Comparison of ENCODE assay signal across 8 cellular contexts in genomic region chr19:45691516-45692186, GRCh38. TPM values are rescaled to one million over a fixed set of nuclear protein-coding genes. Genes with fewer than 3 reads are reported as not detected.
DNase-seq lines count a peak whose midpoint lies in the region; ATAC-seq and TF ChIP-seq lines count a peak whose summit lies in the region.

Gene SNRPD2 (minus strand): TSS chr19:45691953. CDS start chr19:45691888, 65 bp downstream.

- H3K4me2 ChIP-seq in fibroblast of lung (ENCODE audit: extremely low read depth, insufficient read depth, low read length): peak within 1 kb of the TSS; percentile 68

- H3K36me3 ChIP-seq in Panc1 (ENCODE audit: control insufficient read depth, insufficient read depth, low read length): peaks cover 7% of the 10 kb centered on the region; the same call in 1 of the 2 replicates
- peaks cover 17% of the 10 kb centered on the region for H3K36me3 ChIP-seq in fibroblast of lung (ENCODE audit: control insufficient read depth, insufficient read depth, low read length)
- peaks cover 5 to 35% (median 12%) of the 10 kb centered on the region in 3 experiments for H3K36me3 ChIP-seq in naive thymus-derived CD4-positive, alpha-beta T cell (ENCODE audit: control insufficient read depth in 2 of 3, insufficient read depth in 3 of 3, low read length in 3 of 3)

- in situ Hi-C loops in Panc1 (cut with HindIII; ENCODE audit: low pct_unique_long_range_greater_than_20kb, low sequenced_read_pairs): no loop called here

- H3K79me2 ChIP-seq in fibroblast of lung (ENCODE audit: control insufficient read depth, insufficient read depth, low read length): peaks cover 14% of the 10 kb centered on the region

- POLR2A ChIA-PET in Panc1 (lab: Charles Lee): interaction anchor here (0.5 to 2.1 kb wide), 7 partner anchors 10 to 974 kb away, joined by 3 to 18 read pairs (median 4); partner anchors contain the start of gene SIX5
- POLR2A ChIA-PET in naive thymus-derived CD4-positive, alpha-beta T cell (lab: Charles Lee): interaction anchor here (0.9 to 3.1 kb wide), 10 partner anchors 10 to 211 kb away, joined by 3 to 22 read pairs (median 7); partner anchors contain the start of genes FBXO46, MYPOP and SIX5

- intact Hi-C loops in Panc1 (cut with micrococcal nuclease; ENCODE audit: unreplicated experiment): no loop called here
- intact Hi-C loops in naive thymus-derived CD4-positive, alpha-beta T cell (cut with micrococcal nuclease): loop anchor here (1.0 to 10.0 kb wide), 28 partner anchors 10 to 734 kb away; partner anchors contain the start of genes DMWD (in 2 of the 2), FBXO46 (in 2 of the 2), OPA3 (in 2 of the 2) and POLR1G (in 2 of the 2)

- CTCF ChIA-PET in Panc1 (lab: Charles Lee): interaction anchor here (0.7 to 1.1 kb wide), 4 partner anchors 11 to 126 kb away, joined by 3 to 9 read pairs (median 4); no protein-coding TSS in a partner anchor
- CTCF ChIA-PET in naive thymus-derived CD4-positive, alpha-beta T cell (lab: Charles Lee): interaction anchor here (0.6 to 3.4 kb wide), 5 partner anchors 11 to 49 kb away, joined by 3 to 33 read pairs (median 13); no protein-coding TSS in a partner anchor

- H3K9me3 ChIP-seq in Panc1 (ENCODE audit: control insufficient read depth, insufficient read depth, low read depth, low read length) (no peaks in the 10 kb centered on the region), fibroblast of lung (ENCODE audit: control insufficient read depth, insufficient read depth, low read depth, low read length) (no peaks in the 10 kb centered on the region)
- no peaks in the 10 kb centered on the region for H3K9me3 ChIP-seq in naive thymus-derived CD4-positive, alpha-beta T cell (ENCODE audit: control insufficient read depth in 2 of 3, low read length in 3 of 3)

- peak within 1 kb of the TSS; percentile 95 for H3K9ac ChIP-seq in fibroblast of lung (ENCODE audit: insufficient read depth, low read length)

- H3K27ac ChIP-seq in Panc1 (ENCODE audit: low read length) (peak within 1 kb of the TSS; percentile 86), fibroblast of lung (ENCODE audit: insufficient read depth, low read length) (peak within 1 kb of the TSS; percentile 94)
- H3K27ac ChIP-seq in naive thymus-derived CD4-positive, alpha-beta T cell (ENCODE audit: low read depth, low read length): peak within 1 kb of the TSS; percentile 89

- peaks cover 82% of the 10 kb centered on the region for H3K36me3 Mint-ChIP-seq in activated T-helper 17 cell treated with anti-CD3 and anti-CD28 coated beads, Interleukin-2, amount 50 U/mL, for 72 hours (ENCODE audit: low read depth)
- H3K36me3 Mint-ChIP-seq in naive thymus-derived CD4-positive, alpha-beta T cell: peaks cover 0 to 18% (median 8%) of the 10 kb centered on the region in 5 donors
- H3K36me3 Mint-ChIP-seq in stimulated activated memory B cell treated with anti-CD40 and anti-IgM and Interleukin-4, amounts not matched to agents 10 μg/mL and 1 μg/mL and 100 μg/mL, for 72 hours: peaks cover 32% of the 10 kb centered on the region

- TF ChIP-seq EP300 in Ishikawa (IDR thresholded peaks at IDR 0.05; ENCODE audit: borderline replicate concordance): no peak

- TF ChIP-seq CTCF in Panc1 (IDR thresholded peaks at IDR 0.05) (no peak), fibroblast of lung (conservative IDR thresholded peaks at IDR 0.05 in 1 of 2, IDR thresholded peaks at IDR 0.05 in 1 of 2; ENCODE audit: low read depth in 1 of 2, low read length in 2 of 2) (no peak)

- H2AFZ ChIP-seq in fibroblast of lung (ENCODE audit: low read length): peak within 1 kb of the TSS; percentile 86

- H3K4me3 Mint-ChIP-seq in activated T-helper 17 cell treated with anti-CD3 and anti-CD28 coated beads, Interleukin-2, amount 50 U/mL, for 72 hours: peak within 1 kb of the TSS; percentile 93
- H3K4me3 Mint-ChIP-seq in naive thymus-derived CD4-positive, alpha-beta T cell: peak within 1 kb of the TSS; percentile 89 to 99 (median 97)
- peak within 1 kb of the TSS; percentile 87 for H3K4me3 Mint-ChIP-seq in stimulated activated memory B cell treated with anti-CD40 and anti-IgM and Interleukin-4, amounts not matched to agents 10 μg/mL and 1 μg/mL and 100 μg/mL, for 72 hours

- H3K27me3 ChIP-seq in Panc1 (ENCODE audit: control insufficient read depth, insufficient read depth, low read length): no peaks in the 10 kb centered on the region
- no peaks in the 10 kb centered on the region for H3K27me3 ChIP-seq in fibroblast of lung (ENCODE audit: control insufficient read depth, insufficient read depth, low read length)
- no peaks in the 10 kb centered on the region for H3K27me3 ChIP-seq in naive thymus-derived CD4-positive, alpha-beta T cell (ENCODE audit: control insufficient read depth in 2 of 2, insufficient read depth in 2 of 2, low read length in 2 of 2)

- H3K27me3 Mint-ChIP-seq in activated T-helper 17 cell treated with anti-CD3 and anti-CD28 coated beads, Interleukin-2, amount 50 U/mL, for 72 hours: no peaks in the 10 kb centered on the region
- H3K27me3 Mint-ChIP-seq in naive thymus-derived CD4-positive, alpha-beta T cell: peaks cover 0 to 2% (median 0%) of the 10 kb centered on the region in 5 donors
- H3K27me3 Mint-ChIP-seq in stimulated activated memory B cell treated with anti-CD40 and anti-IgM and Interleukin-4, amounts not matched to agents 10 μg/mL and 1 μg/mL and 100 μg/mL, for 72 hours: no peaks in the 10 kb centered on the region

- no peaks in the 10 kb centered on the region for H3K9me3 Mint-ChIP-seq in activated T-helper 17 cell treated with anti-CD3 and anti-CD28 coated beads, Interleukin-2, amount 50 U/mL, for 72 hours
- H3K9me3 Mint-ChIP-seq in naive thymus-derived CD4-positive, alpha-beta T cell: no peaks in the 10 kb centered on the region
- H3K9me3 Mint-ChIP-seq in stimulated activated memory B cell treated with anti-CD40 and anti-IgM and Interleukin-4, amounts not matched to agents 10 μg/mL and 1 μg/mL and 100 μg/mL, for 72 hours: no peaks in the 10 kb centered on the region

- peak within 1 kb of the TSS; percentile 97 for H3K27ac Mint-ChIP-seq in activated T-helper 17 cell treated with anti-CD3 and anti-CD28 coated beads, Interleukin-2, amount 50 U/mL, for 72 hours
- H3K27ac Mint-ChIP-seq in naive thymus-derived CD4-positive, alpha-beta T cell: peak within 1 kb of the TSS; percentile 94 to 98 (median 96)
- peak within 1 kb of the TSS; percentile 87 for H3K27ac Mint-ChIP-seq in stimulated activated memory B cell treated with anti-CD40 and anti-IgM and Interleukin-4, amounts not matched to agents 10 μg/mL and 1 μg/mL and 100 μg/mL, for 72 hours

- DNase-seq in DMS79 (lab: John Stamatoyannopoulos, UW) (peak; percentile 93), Panc1 (ENCODE audit: low read depth, low spot score) (peak; percentile 78), fibroblast of lung (ENCODE audit: low read depth in 2 of 2) (peak; percentile 92 to 95)
- DNase-seq in naive thymus-derived CD4-positive, alpha-beta T cell: peak in 7 of 9 donors; percentile 90 to 96 (median 95)

- peak within 1 kb of the TSS; percentile 73 to 74 for H3K4me3 ChIP-seq in Panc1 (ENCODE audit: low read depth in 2 of 2, low read length in 2 of 2)
- peak within 1 kb of the TSS; percentile 72 to 96 (median 86) for H3K4me3 ChIP-seq in fibroblast of lung (replicated peaks in 1 of 4; ENCODE audit: control extremely low read depth in 1 of 4, insufficient read depth in 1 of 4, low read depth in 3 of 4, low read length in 4 of 4)
- peak within 1 kb of the TSS; percentile 90 for H3K4me3 ChIP-seq in naive thymus-derived CD4-positive, alpha-beta T cell (ENCODE audit: low read length)

- H4K20me1 ChIP-seq in fibroblast of lung (ENCODE audit: control insufficient read depth, extremely low read depth, insufficient read depth, low read length): no peaks in the 10 kb centered on the region

- peaks cover 5% of the 10 kb centered on the region for H3K4me1 Mint-ChIP-seq in activated T-helper 17 cell treated with anti-CD3 and anti-CD28 coated beads, Interleukin-2, amount 50 U/mL, for 72 hours
- peaks cover 11 to 38% (median 20%) of the 10 kb centered on the region in 7 donors for H3K4me1 Mint-ChIP-seq in naive thymus-derived CD4-positive, alpha-beta T cell
- peaks cover 16% of the 10 kb centered on the region for H3K4me1 Mint-ChIP-seq in stimulated activated memory B cell treated with anti-CD40 and anti-IgM and Interleukin-4, amounts not matched to agents 10 μg/mL and 1 μg/mL and 100 μg/mL, for 72 hours

- ATAC-seq in GM21619 (IDR thresholded peaks at IDR 0.05; ENCODE audit: unreplicated experiment) (peak; percentile 45), Panc1 (peak; percentile 80)
- peak; percentile 65 for ATAC-seq in activated T-helper 17 cell treated with anti-CD3 and anti-CD28 coated beads, Interleukin-2, amount 50 U/mL, for 72 hours (replicated peaks)
- ATAC-seq in naive thymus-derived CD4-positive, alpha-beta T cell: peak; percentile 67
- ATAC-seq in stimulated activated memory B cell treated with anti-CD40 and anti-IgM and Interleukin-4, amounts not matched to agents 10 μg/mL and 1 μg/mL and 100 μg/mL, for 72 hours: peak; percentile 75

- no peak for TF ChIP-seq RAD21 in Ishikawa (IDR thresholded peaks at IDR 0.05; ENCODE audit: low read depth)

- BruUV-seq in Panc1 (replicated peaks; lab: Mats Ljungman, UMichigan): TSS peak; percentile 98

- H3K4me1 ChIP-seq in Panc1 (ENCODE audit: control insufficient read depth, insufficient read depth, low read length) (no peaks in the 10 kb centered on the region), fibroblast of lung (ENCODE audit: control insufficient read depth, extremely low read depth, insufficient read depth, low read length) (no peaks in the 10 kb centered on the region)
- H3K4me1 ChIP-seq in naive thymus-derived CD4-positive, alpha-beta T cell (ENCODE audit: control insufficient read depth in 2 of 2, insufficient read depth in 2 of 2, low read length in 2 of 2): peaks cover 7 to 15% of the 10 kb centered on the region in 2 donors

TF ChIP-seq in Ishikawa, 13 proteins besides CTCF, POLR2A, EP300 and RAD21 (continues in another document):
- peak; percentile 52; the same call in 1 of the 2 replicates for TF ChIP-seq YY1 (IDR thresholded peaks at IDR 0.05; ENCODE audit: low read depth)
- TF ChIP-seq TCF12 (IDR thresholded peaks at IDR 0.05; ENCODE audit: low read depth): 0 out of 2 replicates have a peak, but pooled peaks have one; percentile 34

RNA-seq across cellular contexts. Expression of gene SNRPD2, which starts in this region (rescaled TPM):
- total RNA-seq in Panc1 (2021; ENCODE audit: unreplicated experiment) (496 TPM), fibroblast of lung (361 and 362 TPM in 2 replicates)
- 674 TPM for polyA plus RNA-seq in Panc1 (2012; ENCODE audit: insufficient read length)
- total RNA-seq in activated T-helper 17 cell treated with anti-CD3 and anti-CD28 coated beads, Interleukin-2, amount 50 U/mL, for 72 hours: 100 to 1,000 TPM; 544 to 752 TPM
- 440 and 635 TPM in 2 replicates for polyA plus RNA-seq in fibroblast of lung
- polyA plus RNA-seq in fibroblast of lung (2012): 700 and 741 TPM in 2 replicates
- polyA minus RNA-seq in fibroblast of lung (ENCODE audit: low replicate concordance): 180 and 223 TPM in 2 replicates
- total RNA-seq in naive thymus-derived CD4-positive, alpha-beta T cell: 100 to 1,000 TPM; 301 to 537 (median 405) TPM
- polyA plus RNA-seq in naive thymus-derived CD4-positive, alpha-beta T cell: 1,000 to 10,000 TPM; 1,209 to 1,262 TPM

Comparison
In these comparisons a context has a peak if more than half of its experiments do, and no peak if none do; other contexts are left out.
1. Peak in every context shown above with its lines: DNase-seq, ATAC-seq, H3K4me3 ChIP-seq and H3K27ac ChIP-seq.